Comparison of ENCODE assay signal across 22 cellular contexts in genomic region chr14:64768401-64769095, GRCh38.
"Had no signal": no experiment of that assay in that cellular context is flagged by ENCODE, and none has a peak within 500 bp of the region (broad histone marks: within the 10 kb centered on the region; RNA-seq: fewer than 3 reads in every experiment).

No MANE protein-coding gene starts in this region.

- H3K36me3 ChIP-seq: Peyer's patch had no signal

- H3K4me3 ChIP-seq: Peyer's patch had no signal

- H3K27ac ChIP-seq: Peyer's patch, RWPE1 had no signal

- ATAC-seq: activated CD8-positive, alpha-beta memory T cell treated with anti-CD3 and anti-CD28 coated beads, Interleukin-2, amount 10 ng/mL, durations not matched to agents 7 days and 5 days; T-cell had no signal

- DNase-seq: activated B cell treated with CpG ODN at 0.5 μM for 24 hours; activated CD4-positive, alpha-beta T cell treated with anti-CD3 and anti-CD28 coated beads for 1 hour; activated CD4-positive, alpha-beta T cell treated with anti-CD3 and anti-CD28 coated beads, Interleukin-2, amount 10 ng/mL, durations not matched to agents 24 days and 14 days; activated CD4-positive, alpha-beta T cell treated with anti-CD3 and anti-CD28 coated beads, Interleukin-2, amount 50 U/mL, for 48 hours; activated CD8-positive, alpha-beta memory T cell treated with anti-CD3 and anti-CD28 coated beads, Interleukin-2, amount 10 ng/mL, durations not matched to agents 7 days and 5 days; activated effector memory CD4-positive, alpha-beta T cell treated with anti-CD3 and anti-CD28 coated beads, Interleukin-2, amount 50 U/mL, for 16 hours; activated naive CD4-positive, alpha-beta T cell treated with Interleukin-2 at 50 U/mL for 16 hours; activated T-cell treated with anti-CD3 and anti-CD28 coated beads, Interleukin-2, amount 50 U/mL, for 24 hours; amygdala; NCI-H1048; NCI-H146; NCI-H187 treated with DMSO at 0.1 percent for 48 hours; NCI-H2081 treated with DMSO at 0.1 percent for 48 hours; NCI-H345; NCI-H510A treated with DMSO at 0.1 percent for 48 hours; NCI-H69; Peyer's patch; SIG-M5; T-cell; T-helper 2 cell; T1000 had no signal

- H3K9me3 ChIP-seq: Peyer's patch had no signal

- H3K27me3 ChIP-seq: Peyer's patch had no signal
